ENCODE assay signal across 10 cellular contexts in the genomic region with DNA sequence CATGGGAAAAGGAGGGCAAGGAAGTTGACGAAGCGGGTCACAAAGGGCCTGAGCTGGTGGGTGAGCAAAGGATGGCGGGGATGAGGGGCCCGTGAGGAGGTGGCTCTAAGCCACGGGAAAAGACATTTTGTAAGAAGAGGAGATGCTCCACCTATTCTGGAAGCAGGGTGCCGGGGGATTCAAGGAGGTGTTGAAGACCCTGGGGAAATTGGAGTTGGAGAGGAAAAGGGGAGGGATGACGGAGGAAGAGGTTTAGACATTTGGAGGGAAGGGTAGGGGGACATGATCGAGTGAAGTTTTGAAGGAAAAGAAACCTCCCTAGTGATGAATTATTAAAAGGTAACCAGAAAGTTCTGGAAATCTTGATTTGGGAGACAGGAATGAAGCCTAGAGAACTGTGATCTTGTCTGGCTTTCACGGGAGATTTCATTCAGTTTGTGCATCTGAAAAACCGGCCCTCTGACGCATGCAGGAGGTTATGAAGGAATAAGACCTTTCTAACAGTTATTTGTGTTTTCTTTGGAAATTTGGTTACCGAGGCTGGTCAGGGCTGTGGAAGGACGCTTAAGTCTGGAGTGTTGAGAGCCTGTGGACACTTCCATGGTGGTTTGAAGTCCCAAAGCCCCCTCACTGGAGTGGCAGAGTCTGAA. TPM values are rescaled to one million over a fixed set of nuclear protein-coding genes. Genes with fewer than 3 reads are reported as not detected.
DNase-seq lines count a peak whose midpoint lies in the region; ATAC-seq, FAIRE-seq and TF ChIP-seq lines count a peak whose summit lies in the region.
"Had no signal": no experiment of that assay in that cellular context is flagged by ENCODE, and none has a peak within 500 bp of the region (broad histone marks: within the 10 kb centered on the region; RNA-seq: fewer than 3 reads in every experiment).

No MANE protein-coding gene starts in this region.

- TF ChIP-seq EP300 in esophagus muscularis mucosa (IDR thresholded peaks at IDR 0.05): no peak

- no peak overlapping the region for H3K4me3 ChIP-seq in CD4-positive, alpha-beta memory T cell (ENCODE audit: low read length in 2 of 2)
- H3K4me3 ChIP-seq in PC-9 (peak overlapping the region; percentile 51), esophagus muscularis mucosa (peak overlapping the region; percentile 62 to 85 (median 74)), parathyroid adenoma (ENCODE audit: low read depth, low read length) (peak overlapping the region; percentile 72)

- 24% methylated on average over 13 of the region's 13 CpGs for WGBS in esophagus muscularis mucosa

- no peaks in the 10 kb centered on the region for H3K36me3 ChIP-seq in CD4-positive, alpha-beta memory T cell (ENCODE audit: insufficient read depth, low read length)
- H3K36me3 ChIP-seq in PC-9 (ENCODE audit: low read depth) (no peaks in the 10 kb centered on the region), esophagus muscularis mucosa (peaks cover 0 to 2% (median 0%) of the 10 kb centered on the region in 4 donors), parathyroid adenoma (ENCODE audit: control insufficient read depth, insufficient read depth, low read length) (no peaks in the 10 kb centered on the region)

- H3K27ac ChIP-seq in CD4-positive, alpha-beta memory T cell (ENCODE audit: low read depth, low read length): no peak overlapping the region
- no peak overlapping the region for H3K27ac ChIP-seq in PC-9
- peak overlapping the region in 2 of 4 donors; percentile 50 to 66 for H3K27ac ChIP-seq in esophagus muscularis mucosa (replicated peaks in 1 of 4)
- H3K27ac ChIP-seq in parathyroid adenoma: no peak overlapping the region

- no peaks in the 10 kb centered on the region for H4K20me1 ChIP-seq in PC-9 (ENCODE audit: insufficient read depth)

- no TSS peak for BruUV-seq in PC-9 (replicated peaks; lab: Mats Ljungman, UMichigan)

- peak overlapping the region; percentile 68 to 76 (median 73) for H3K4me3 Mint-ChIP-seq in CD4-positive, alpha-beta memory T cell

- H3K36me3 Mint-ChIP-seq in CD4-positive, alpha-beta memory T cell: no peaks in the 10 kb centered on the region

- intact Hi-C loops in CD4-positive, alpha-beta memory T cell (cut with micrococcal nuclease): no loop called here
- intact Hi-C loops in PC-9 (cut with micrococcal nuclease; ENCODE audit: unreplicated experiment) (no loop called here), esophagus muscularis mucosa (cut with DNase I) (no loop called here)

- no peaks in the 10 kb centered on the region for H3K79me2 ChIP-seq in PC-9 (ENCODE audit: low read depth)
- H3K79me2 ChIP-seq in parathyroid adenoma: peaks cover 5% of the 10 kb centered on the region

- H3K27me3 ChIP-seq in CD4-positive, alpha-beta memory T cell (ENCODE audit: insufficient read depth, low read length): peaks cover 17% of the 10 kb centered on the region
- H3K27me3 ChIP-seq in PC-9 (ENCODE audit: insufficient read depth, low read depth): no peaks in the 10 kb centered on the region; the same call in 1 of the 2 replicates
- H3K27me3 ChIP-seq in esophagus muscularis mucosa: no peaks in the 10 kb centered on the region
- no peaks in the 10 kb centered on the region for H3K27me3 ChIP-seq in parathyroid adenoma (ENCODE audit: control insufficient read depth, insufficient read depth, low read length)

- no peak for FAIRE-seq in GM12892 (lab: Jason Lieb, UNC)

- TF ChIP-seq CTCF in PC-9 (conservative IDR thresholded peaks at IDR 0.05) (no peak), esophagus muscularis mucosa (IDR thresholded peaks at IDR 0.05) (no peak), parathyroid adenoma (IDR thresholded peaks at IDR 0.05) (no peak)

- TF ChIP-seq POLR2A in esophagus muscularis mucosa (IDR thresholded peaks at IDR 0.05; ENCODE audit: low read depth) (no peak), GM12892 (IDR thresholded peaks at IDR 0.05; ENCODE audit: low read depth, low read length) (no peak)

- H3K4me2 ChIP-seq in PC-9 (peak overlapping the region; percentile 68), parathyroid adenoma (ENCODE audit: low read length) (peak overlapping the region; percentile 79)

- H2AFZ ChIP-seq in PC-9 (no peak overlapping the region), parathyroid adenoma (peak overlapping the region; percentile 84)

- CTCF ChIA-PET in CD4-positive, alpha-beta memory T cell (lab: Charles Lee; ENCODE audit: partially characterized antibody): no interaction called here
- CTCF ChIA-PET in PC-9 (lab: Charles Lee): no interaction called here

- H3K27ac Mint-ChIP-seq in CD4-positive, alpha-beta memory T cell: no peak overlapping the region

- H3K27me3 Mint-ChIP-seq in CD4-positive, alpha-beta memory T cell: peaks cover 36 to 52% of the 10 kb centered on the region in 2 donors

- H3K9me3 Mint-ChIP-seq in CD4-positive, alpha-beta memory T cell: no peaks in the 10 kb centered on the region

- ATAC-seq in HG03354 (IDR thresholded peaks at IDR 0.05; ENCODE audit: poor library complexity, severe bottlenecking, unreplicated experiment) (no peak), GM18519 (IDR thresholded peaks at IDR 0.05; ENCODE audit: low FRiP score, unreplicated experiment) (no peak)

- no peaks in the 10 kb centered on the region for H3K9me2 ChIP-seq in PC-9 (ENCODE audit: insufficient read depth)

- H3K4me1 Mint-ChIP-seq in CD4-positive, alpha-beta memory T cell: peaks cover 3 to 14% (median 9%) of the 10 kb centered on the region in 4 donors

- H3F3A ChIP-seq in PC-9 (ENCODE audit: insufficient read depth, low read depth): no peaks in the 10 kb centered on the region

- POLR2A ChIA-PET in CD4-positive, alpha-beta memory T cell (lab: Charles Lee; ENCODE audit: partially characterized antibody): no interaction called here
- POLR2A ChIA-PET in PC-9 (lab: Charles Lee; ENCODE audit: unreplicated experiment): no interaction called here

- no peak overlapping the region for H3K9ac ChIP-seq in parathyroid adenoma

- H3K4me1 ChIP-seq in CD4-positive, alpha-beta memory T cell (ENCODE audit: insufficient read depth, low read length): no peaks in the 10 kb centered on the region
- H3K4me1 ChIP-seq in PC-9 (replicated peaks; ENCODE audit: insufficient read depth) (no peaks in the 10 kb centered on the region), esophagus muscularis mucosa (peaks cover 10 to 29% (median 21%) of the 10 kb centered on the region in 4 donors), parathyroid adenoma (peaks cover 7% of the 10 kb centered on the region)

- no peak for DNase-seq in CD4-positive, alpha-beta memory T cell
- DNase-seq in PC-9 (no peak), esophagus muscularis mucosa (ENCODE audit: extremely low spot score) (no peak), iPS-NIHi7 (ENCODE audit: extremely low spot score) (no peak), GM12892 (ENCODE audit: insufficient read length) (no peak)
- DNase-seq: activated CD4-positive, alpha-beta T cell treated with anti-CD3 and anti-CD28 coated beads for 1 hour; KG1 had no signal

- no peaks in the 10 kb centered on the region for H3K9me3 ChIP-seq in CD4-positive, alpha-beta memory T cell (ENCODE audit: control insufficient read depth in 1 of 2, low read length in 2 of 2)
- no peaks in the 10 kb centered on the region for H3K9me3 ChIP-seq in PC-9 (ENCODE audit: insufficient read depth, low read depth)
- no peaks in the 10 kb centered on the region for H3K9me3 ChIP-seq in esophagus muscularis mucosa
- H3K9me3 ChIP-seq in parathyroid adenoma (ENCODE audit: control insufficient read depth, low read length): no peaks in the 10 kb centered on the region

RNA-seq across cellular contexts. Expression of a gene that starts 1.4 kb away (rescaled TPM):
- total RNA-seq in CD4-positive, alpha-beta memory T cell: not detected
- not detected for polyA plus RNA-seq in CD4-positive, alpha-beta memory T cell
- total RNA-seq in PC-9 (2021) (1.2 and 1.9 TPM in 2 replicates), esophagus muscularis mucosa (10 to 100 TPM in 3 of 4 donors, 1 to 10 TPM in 1; 8.7 to 23.9 (median 14.5) TPM)
- polyA plus RNA-seq in GM12892 (2012; ENCODE audit: missing spikeins): 4.5 TPM

RNA-seq across cellular contexts. Expression of a gene that starts 35.0 kb away (rescaled TPM):
- total RNA-seq in CD4-positive, alpha-beta memory T cell: 10 to 100 TPM; 15.4 to 16.5 TPM
- polyA plus RNA-seq in CD4-positive, alpha-beta memory T cell: 1 to 10 TPM; 8.6 to 8.8 TPM
- total RNA-seq in PC-9 (2021) (15.7 and 16.2 TPM in 2 replicates), esophagus muscularis mucosa (10 to 100 TPM in 3 of 4 donors, 1 to 10 TPM in 1; 9.7 to 14.2 (median 11.9) TPM)
- 7.0 TPM for polyA plus RNA-seq in GM12892 (2012; ENCODE audit: missing spikeins)

RNA-seq across cellular contexts. Expression of a gene that starts 45.3 kb away (rescaled TPM):
- total RNA-seq in CD4-positive, alpha-beta memory T cell: 1 to 10 TPM in 1 of 2 experiments, under 1 TPM in 1; 0.83 to 1.0 TPM
- 1 to 10 TPM in 1 of 2 donors, under 1 TPM in 1; 0.89 to 6.3 TPM for polyA plus RNA-seq in CD4-positive, alpha-beta memory T cell
- total RNA-seq in PC-9 (2021) (5.8 and 9.6 TPM in 2 replicates), esophagus muscularis mucosa (10 to 100 TPM in 1 of 4 donors, 1 to 10 TPM in 3; 5.0 to 11.4 (median 7.5) TPM)
- polyA plus RNA-seq in GM12892 (2012; ENCODE audit: missing spikeins): 147 TPM

Comparison
In these comparisons a context has a peak if more than half of its experiments do, and no peak if none do; other contexts are left out.
1. H3K4me3 ChIP-seq: peak in PC-9 (single experiment), esophagus muscularis mucosa (4 of 4) and parathyroid adenoma (single experiment); none in CD4-positive, alpha-beta memory T cell (0 of 2).